Comparison of ENCODE assay signal across 19 cellular contexts in genomic region chr14:105200074-105200473, GRCh38. TPM values are rescaled to one million over a fixed set of nuclear protein-coding genes. Genes with fewer than 3 reads are reported as not detected.
DNase-seq lines count a peak whose midpoint lies in the region; ATAC-seq, FAIRE-seq and TF ChIP-seq lines count a peak whose summit lies in the region.
"Had no signal": no experiment of that assay in that cellular context is flagged by ENCODE, and none has a peak within 500 bp of the region (broad histone marks: within the 10 kb centered on the region; RNA-seq: fewer than 3 reads in every experiment).

No MANE protein-coding gene starts in this region.

- peak in 1 of 12 donors; percentile 10 for TF ChIP-seq CTCF in heart left ventricle (IDR thresholded peaks at IDR 0.05)
- TF ChIP-seq CTCF in brain microvascular endothelial cell (IDR thresholded peaks at IDR 0.05; ENCODE audit: low read depth, low read length, missing control alignments): peak; percentile 24
- TF ChIP-seq CTCF in retinal pigment epithelial cell (conservative IDR thresholded peaks at IDR 0.05; ENCODE audit: low read depth, low read length): peak; percentile 21

- H3K4me3 ChIP-seq in heart left ventricle: no peak overlapping the region
- no peak overlapping the region for H3K4me3 ChIP-seq in brain microvascular endothelial cell (ENCODE audit: low read depth, low read length)
- H3K4me3 ChIP-seq in retinal pigment epithelial cell (ENCODE audit: low read length): no peak overlapping the region
- H3K4me3 ChIP-seq: tibial artery had no signal

- H3K4me1 ChIP-seq in heart left ventricle: peaks cover 0 to 100% (median 74%) of the 10 kb centered on the region in 12 donors

- no peak for TF ChIP-seq EP300 in Ishikawa (IDR thresholded peaks at IDR 0.05; ENCODE audit: borderline replicate concordance)

- no peak for DNase-seq in heart left ventricle
- no peak for DNase-seq in left cardiac atrium
- no peak for DNase-seq in brain microvascular endothelial cell
- DNase-seq in retinal pigment epithelial cell (ENCODE audit: low read depth): no peak
- no peak for DNase-seq in AG08396 (ENCODE audit: low spot score)
- no peak for DNase-seq in GM12891 (ENCODE audit: insufficient read length, low spot score)
- no peak for DNase-seq in SHP77 treated with DMSO at 0.1 percent for 48 hours (lab: John Stamatoyannopoulos, UW)
- DNase-seq: activated CD8-positive, alpha-beta memory T cell treated with anti-CD3 and anti-CD28 coated beads, Interleukin-2, amount 10 ng/mL, durations not matched to agents 7 days and 5 days; activated gamma-delta T cell treated with Interleukin-2 at 50 U/mL for 16 hours; glutamatergic neuron; NCI-H1436 treated with DMSO at 0.1 percent for 48 hours; NCI-H446; occipital lobe; T-cell; tibial artery had no signal

- H3K36me3 ChIP-seq in heart left ventricle (no peaks in the 10 kb centered on the region), brain microvascular endothelial cell (replicated peaks) (no peaks in the 10 kb centered on the region)
- H3K36me3 ChIP-seq: tibial artery had no signal

- WGBS in heart left ventricle, 4 donors: 75 to 82% (median 80%) methylated on average over 10 of the region's 10 CpGs

- intact Hi-C loops in heart left ventricle (cut with DNase I): loop anchor here (2.0 to 10.0 kb wide), 11 partner anchors 47 to 327 kb away; partner anchors contain the start of genes TMEM121 (in 2 of the 10), AHNAK2 (in 1 of the 10) and BTBD6 (in 1 of the 10)
- intact Hi-C loops in left cardiac atrium (cut with DNase I): loop anchor here (5.0 to 10.0 kb wide), 3 partner anchors 82 to 325 kb away; partner anchors contain the start of gene TMEM121 (in 1 of the 2)

- ATAC-seq in heart left ventricle (no peak), left cardiac atrium (no peak)
- ATAC-seq: activated CD8-positive, alpha-beta memory T cell treated with anti-CD3 and anti-CD28 coated beads, Interleukin-2, amount 10 ng/mL, durations not matched to agents 7 days and 5 days; T-cell had no signal

- no peaks in the 10 kb centered on the region for H3K9me3 ChIP-seq in heart left ventricle
- H3K9me3 ChIP-seq: tibial artery had no signal

- peak; percentile 24; the same call in 1 of the 2 replicates for TF ChIP-seq RAD21 in Ishikawa (IDR thresholded peaks at IDR 0.05; ENCODE audit: low read depth)

- H3K27ac ChIP-seq in heart left ventricle (peak overlapping the region in 10 of 12 donors; percentile 20 to 97 (median 88)), brain microvascular endothelial cell (no peak overlapping the region)
- H3K27ac ChIP-seq: epithelial cell of prostate, KMS-11, tibial artery had no signal

- in situ Hi-C loops in brain microvascular endothelial cell (cut with HindIII; ENCODE audit: low pct_ligation_motif_present, low sequenced_read_pairs): no loop called here

- TF ChIP-seq POLR2A in heart left ventricle (IDR thresholded peaks at IDR 0.05): no peak
- no peak for TF ChIP-seq POLR2A in GM12891 (IDR thresholded peaks at IDR 0.05; ENCODE audit: low read depth, low read length)

- FAIRE-seq in GM12891 (lab: Jason Lieb, UNC): no peak
- FAIRE-seq: G401.6 had no signal

- H3K27me3 ChIP-seq in heart left ventricle (peaks cover 0 to 48% (median 13%) of the 10 kb centered on the region in 9 donors), brain microvascular endothelial cell (replicated peaks) (no peaks in the 10 kb centered on the region)

TF ChIP-seq in Ishikawa, 13 proteins besides CTCF, POLR2A, EP300 and RAD21 (continues in another document):
- TF ChIP-seq CEBPB (IDR thresholded peaks at IDR 0.05): no peak
- no peak for TF ChIP-seq REST (IDR thresholded peaks at IDR 0.05; ENCODE audit: low read depth)
- no peak for TF ChIP-seq MAX (IDR thresholded peaks at IDR 0.05)
- TF ChIP-seq FOXM1 (IDR thresholded peaks at IDR 0.05; ENCODE audit: borderline replicate concordance, low read depth): no peak
- TF ChIP-seq TCF12 (IDR thresholded peaks at IDR 0.05; ENCODE audit: low read depth): no peak
- no peak for TF ChIP-seq TEAD4 (IDR thresholded peaks at IDR 0.05)

TF ChIP-seq in GM12891, 5 proteins besides CTCF, POLR2A, EP300 and RAD21:
- TF ChIP-seq PAX5 (IDR thresholded peaks at IDR 0.05; ENCODE audit: insufficient read depth, low read length, severe bottlenecking) (no peak), SPI1 (IDR thresholded peaks at IDR 0.05; ENCODE audit: low read depth, low read length) (no peak), TAF1 (IDR thresholded peaks at IDR 0.05; ENCODE audit: low read depth, low read length) (no peak), POLR2AphosphoS5 (IDR thresholded peaks at IDR 0.05; ENCODE audit: low read depth, low read length) (no peak), POU2F2 (IDR thresholded peaks at IDR 0.05; ENCODE audit: low read depth, low read length) (no peak)
TF ChIP-seq in GM12891: peak in this region for 0.

RNA-seq across cellular contexts. Expression of gene NUDT14, which starts 19.0 kb away (rescaled TPM):
- 10 to 100 TPM; 16.7 to 48.9 (median 23.8) TPM for total RNA-seq in heart left ventricle
- polyA plus RNA-seq in heart left ventricle: 10 to 100 TPM; 14.3 to 29.6 TPM
- total RNA-seq in left cardiac atrium: 10 to 100 TPM; 25.9 to 29.1 TPM
- 3.7 TPM for polyA plus RNA-seq in GM12891 (2012; ENCODE audit: low read depth, missing spikeins)

RNA-seq across cellular contexts. Expression of gene JAG2, which starts 31.5 kb away (rescaled TPM):
- 10 to 100 TPM; 20.4 to 62.4 (median 28.6) TPM for total RNA-seq in heart left ventricle
- polyA plus RNA-seq in heart left ventricle: 10 to 100 TPM; 19.1 to 25.2 TPM
- 10 to 100 TPM; 22.4 to 25.5 TPM for total RNA-seq in left cardiac atrium
- 0.08 TPM for polyA plus RNA-seq in GM12891 (2012; ENCODE audit: low read depth, missing spikeins)

RNA-seq across cellular contexts. Expression of gene BTBD6, which starts 48.3 kb away (rescaled TPM):
- total RNA-seq in heart left ventricle (10 to 100 TPM; 28.8 to 51.8 (median 34.8) TPM), left cardiac atrium (10 to 100 TPM; 37.7 to 42.7 TPM)
- polyA plus RNA-seq in heart left ventricle: 10 to 100 TPM; 40.7 to 56.3 TPM
- polyA plus RNA-seq in GM12891 (2012; ENCODE audit: low read depth, missing spikeins): 15.6 TPM
